Comparison of ENCODE assay signal across 9 cellular contexts in the genomic region with DNA sequence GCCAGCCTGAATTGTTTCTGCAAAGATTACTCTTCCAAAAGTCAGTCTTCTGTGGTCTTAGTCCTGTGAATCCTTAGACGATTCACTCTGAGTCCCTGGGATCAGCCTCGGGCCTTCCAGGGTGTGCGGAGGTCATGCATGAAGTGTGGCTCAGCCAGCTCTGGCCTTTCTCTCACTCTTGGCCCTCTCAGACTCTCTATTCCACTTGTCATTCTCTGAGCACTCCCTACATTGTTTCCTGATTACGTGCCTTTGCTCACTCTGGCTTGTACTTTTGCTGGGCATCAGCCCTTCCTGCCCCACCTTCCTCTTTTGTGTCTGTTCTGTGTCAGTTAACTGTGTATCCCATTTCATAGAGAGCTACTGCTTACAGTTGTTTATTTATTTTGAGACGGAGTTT. TPM values are rescaled to one million over a fixed set of nuclear protein-coding genes. Genes with fewer than 3 reads are reported as not detected.
DNase-seq lines count a peak whose midpoint lies in the region; ATAC-seq and TF ChIP-seq lines count a peak whose summit lies in the region.
"Had no signal": no experiment of that assay in that cellular context is flagged by ENCODE, and none has a peak within 500 bp of the region (broad histone marks: within the 10 kb centered on the region; RNA-seq: fewer than 3 reads in every experiment).

No MANE protein-coding gene starts in this region.

- peaks cover 51% of the 10 kb centered on the region for H3K4me1 Mint-ChIP-seq in memory B cell

- peak overlapping the region; percentile 68 for H3K27ac Mint-ChIP-seq in memory B cell

- peak; percentile 15 for DNase-seq in AG08395 (ENCODE audit: low spot score)
- peak; percentile 27 for DNase-seq in KG1 (lab: John Stamatoyannopoulos, UW)
- DNase-seq in dorsolateral prefrontal cortex, result no peak
- DNase-seq in memory B cell (ENCODE audit: low spot score in 2 of 2), result no peak
- no peak for DNase-seq in brain microvascular endothelial cell
- DNase-seq in D341Med (ENCODE audit: low spot score), result no peak
- no peak for DNase-seq in SIG-M5 (lab: John Stamatoyannopoulos, UW)
- DNase-seq: CD4-positive, alpha-beta memory T cell had no signal

- H3K9me3 Mint-ChIP-seq in memory B cell, result no peaks in the 10 kb centered on the region
- H3K9me3 Mint-ChIP-seq: CD4-positive, alpha-beta memory T cell had no signal

- no peak for TF ChIP-seq CTCF in dorsolateral prefrontal cortex (IDR thresholded peaks at IDR 0.05 in 54 of 56, conservative IDR thresholded peaks at IDR 0.05 in 2 of 56; ENCODE audit: low read depth in 1 of 56, partially characterized antibody in 56 of 56)
- TF ChIP-seq CTCF in brain microvascular endothelial cell (IDR thresholded peaks at IDR 0.05; ENCODE audit: low read depth, low read length, missing control alignments), result no peak

- peak overlapping the region; percentile 9 for H3K4me3 Mint-ChIP-seq in memory B cell

- intact Hi-C loops in dorsolateral prefrontal cortex (cut with DNase I), result no loop called here

- in situ Hi-C loops in brain microvascular endothelial cell (cut with HindIII; ENCODE audit: low pct_ligation_motif_present, low sequenced_read_pairs), result no loop called here

- peaks cover 6% of the 10 kb centered on the region for H3K36me3 Mint-ChIP-seq in memory B cell

- H3K27ac ChIP-seq in dorsolateral prefrontal cortex (peak overlapping the region in 34 of 59 donors; percentile 0 to 68 (median 44)), brain microvascular endothelial cell (no peak overlapping the region)

- H3K36me3 ChIP-seq in brain microvascular endothelial cell (replicated peaks), result no peaks in the 10 kb centered on the region

- ATAC-seq in memory B cell (ENCODE audit: low read depth) (peak; percentile 56), GM19467 (IDR thresholded peaks at IDR 0.05; ENCODE audit: unreplicated experiment) (no peak)

- H3K4me3 ChIP-seq in dorsolateral prefrontal cortex (no peak overlapping the region), brain microvascular endothelial cell (ENCODE audit: low read depth, low read length) (no peak overlapping the region)

- no peaks in the 10 kb centered on the region for H3K27me3 ChIP-seq in dorsolateral prefrontal cortex
- no peaks in the 10 kb centered on the region for H3K27me3 ChIP-seq in brain microvascular endothelial cell (replicated peaks)

- no peaks in the 10 kb centered on the region for H3K27me3 Mint-ChIP-seq in memory B cell
- H3K27me3 Mint-ChIP-seq: CD4-positive, alpha-beta memory T cell had no signal

RNA-seq across cellular contexts. Expression of a gene that starts 36.0 kb away (rescaled TPM):
- 100 to 1,000 TPM in 53 of 120 experiments, 10 to 100 TPM in 67; 62.3 to 136 (median 97.7) TPM for total RNA-seq in dorsolateral prefrontal cortex

Comparison
In these comparisons a context has a peak if more than half of its experiments do, and no peak if none do; other contexts are left out.
1. DNase-seq: peak in AG08395 (single experiment) and KG1 (single experiment); none in dorsolateral prefrontal cortex (0 of 10), memory B cell (0 of 2), brain microvascular endothelial cell (single experiment), D341Med (single experiment) and SIG-M5 (single experiment).